In genomic region chr19:10416380-10417257, GRCh38 we compare ENCODE assay signal across 8 cellular contexts. TPM values are rescaled to one million over a fixed set of nuclear protein-coding genes. Genes with fewer than 3 reads are reported as not detected.
A peak's percentile ranks its signal among the peaks of the same experiment; 100 is the strongest.
DNase-seq lines count a peak whose midpoint lies in the region; ATAC-seq and TF ChIP-seq lines count a peak whose summit lies in the region.

No MANE protein-coding gene starts in this region.

- no peaks in the 10 kb centered on the region for H3K36me3 ChIP-seq in duodenal mucosa (ENCODE audit: control insufficient read depth in 1 of 2, insufficient read depth in 2 of 2, low read length in 2 of 2)

- H3K4me3 ChIP-seq in AG09309 (ENCODE audit: control insufficient read depth, low read depth, low read length) (peak overlapping the region; percentile 75), duodenal mucosa (ENCODE audit: low read depth in 1 of 2, low read length in 2 of 2) (peak overlapping the region; percentile 60 to 65)

- ATAC-seq in GM18868 (IDR thresholded peaks at IDR 0.05; ENCODE audit: unreplicated experiment) (peak; percentile 53), HG03378 (IDR thresholded peaks at IDR 0.05; ENCODE audit: unreplicated experiment) (peak; percentile 39)

- peak overlapping the region; percentile 20 to 69 for H3K9ac ChIP-seq in duodenal mucosa (ENCODE audit: low read depth in 1 of 2, low read length in 2 of 2)

- H3K27ac ChIP-seq in duodenal mucosa (ENCODE audit: low read depth, low read length) = no peak overlapping the region

- peaks cover 15 to 18% of the 10 kb centered on the region in 2 donors for H3K4me1 ChIP-seq in duodenal mucosa (ENCODE audit: control insufficient read depth in 1 of 2, insufficient read depth in 2 of 2, low read length in 2 of 2)

- peaks cover 0 to 2% of the 10 kb centered on the region in 2 donors for H3K9me3 ChIP-seq in duodenal mucosa (ENCODE audit: control insufficient read depth in 1 of 2, low read length in 2 of 2)

- DNase-seq in AG09309 (ENCODE audit: low read depth) (no peak), NCI-H774 (lab: John Stamatoyannopoulos, UW) (peak; percentile 83), lung microvascular endothelial cell (ENCODE audit: low read depth in 2 of 2) (peak; percentile 84 to 92)
- DNase-seq in activated CD4-positive, alpha-beta T cell treated with anti-CD3 and anti-CD28 coated beads, Interleukin-2, amount 50 U/mL, for 48 hours = peak; percentile 92 to 93
- peak; percentile 85 to 93 (median 87) for DNase-seq in stimulated activated CD4-positive, alpha-beta T cell treated with anti-CD3 and anti-CD28 coated beads, TNF-alpha, amount 100 ng/mL, for 4 hours (ENCODE audit: low read depth in 3 of 3)

- TF ChIP-seq CTCF in AG09309 (IDR thresholded peaks at IDR 0.05; ENCODE audit: control insufficient read depth, insufficient read depth, low read depth, low read length, missing control alignments) = peak; percentile 66

- peaks cover 32 to 51% of the 10 kb centered on the region in 2 donors for H3K27me3 ChIP-seq in duodenal mucosa (ENCODE audit: control insufficient read depth in 1 of 2, insufficient read depth in 2 of 2, low read length in 2 of 2)

RNA-seq across cellular contexts. Expression of gene PDE4A, which starts 3.7 kb away (rescaled TPM):
- 1.3 and 1.8 TPM in 2 replicates for total RNA-seq in lung microvascular endothelial cell

RNA-seq across cellular contexts. Expression of gene CDC37, which starts 13.3 kb away (rescaled TPM):
- 198 and 235 TPM in 2 replicates for total RNA-seq in lung microvascular endothelial cell

RNA-seq across cellular contexts. Expression of gene TYK2, which starts 36.2 kb away (rescaled TPM):
- 41.2 and 74.0 TPM in 2 replicates for total RNA-seq in lung microvascular endothelial cell
